In the genomic region with DNA sequence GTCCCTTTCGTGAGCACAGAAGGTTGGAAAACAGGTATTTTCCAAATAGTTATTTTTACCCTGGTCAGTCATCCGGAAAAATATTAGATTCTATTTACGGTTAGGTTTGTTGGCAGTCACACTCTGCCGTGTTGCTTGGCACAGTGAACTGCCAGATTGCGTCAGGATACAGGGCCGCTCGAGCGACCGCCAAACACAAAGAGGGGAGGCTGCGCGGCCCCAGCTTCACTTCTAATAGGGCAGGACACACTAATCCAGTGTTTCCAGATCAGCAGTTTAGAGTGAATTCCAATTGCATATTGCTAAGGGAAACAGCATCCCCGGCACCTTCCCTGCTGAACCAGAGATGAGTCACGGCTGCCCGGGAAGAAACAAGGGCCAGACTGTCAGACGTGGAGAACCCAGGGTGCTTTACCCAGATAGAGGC, we compare ENCODE assay signal across 12 cellular contexts. TPM values are rescaled to one million over a fixed set of nuclear protein-coding genes. Genes with fewer than 3 reads are reported as not detected.
DNase-seq lines count a peak whose midpoint lies in the region; ATAC-seq lines count a peak whose summit lies in the region.
"Had no signal": no experiment of that assay in that cellular context is flagged by ENCODE, and none has a peak within 500 bp of the region (broad histone marks: within the 10 kb centered on the region; RNA-seq: fewer than 3 reads in every experiment).

No MANE protein-coding gene starts in this region.

- no peak overlapping the region for H3K4me3 Mint-ChIP-seq in naive thymus-derived CD4-positive, alpha-beta T cell

- peaks cover 24% of the 10 kb centered on the region for H3K4me1 ChIP-seq in mesodermal cell (ENCODE audit: control insufficient read depth, insufficient read depth, low read length, poor library complexity, severe bottlenecking)
- H3K4me1 ChIP-seq in naive thymus-derived CD4-positive, alpha-beta T cell (ENCODE audit: control insufficient read depth in 2 of 2, insufficient read depth in 2 of 2, low read length in 2 of 2): peaks cover 3 to 6% of the 10 kb centered on the region in 2 donors

- ATAC-seq in naive thymus-derived CD4-positive, alpha-beta T cell: no peak

- CTCF ChIA-PET in naive thymus-derived CD4-positive, alpha-beta T cell (lab: Charles Lee): no interaction called here

- no peak overlapping the region for H3K27ac Mint-ChIP-seq in naive thymus-derived CD4-positive, alpha-beta T cell

- H3K27me3 ChIP-seq in naive thymus-derived CD4-positive, alpha-beta T cell (ENCODE audit: control insufficient read depth in 2 of 2, insufficient read depth in 2 of 2, low read length in 2 of 2): no peaks in the 10 kb centered on the region

- peaks cover 0 to 14% (median 0%) of the 10 kb centered on the region in 5 donors for H3K27me3 Mint-ChIP-seq in naive thymus-derived CD4-positive, alpha-beta T cell

- H3K9me3 Mint-ChIP-seq in naive thymus-derived CD4-positive, alpha-beta T cell: peaks cover 0 to 12% (median 4%) of the 10 kb centered on the region in 11 donors

- peaks cover 0 to 5% (median 0%) of the 10 kb centered on the region in 5 donors for H3K36me3 Mint-ChIP-seq in naive thymus-derived CD4-positive, alpha-beta T cell

- POLR2A ChIA-PET in naive thymus-derived CD4-positive, alpha-beta T cell (lab: Charles Lee): interaction anchor here (2.2 kb wide), 1 partner anchor 31 kb away, joined by 6 read pairs; no protein-coding TSS in a partner anchor

- no peak overlapping the region for H3K4me3 ChIP-seq in mesodermal cell (ENCODE audit: extremely low read depth, insufficient read depth, low read length, poor library complexity, severe bottlenecking)
- H3K4me3 ChIP-seq in naive thymus-derived CD4-positive, alpha-beta T cell (ENCODE audit: low read length): no peak overlapping the region
- H3K4me3 ChIP-seq: SK-N-MC had no signal

- peak overlapping the region; percentile 57 for H3K27ac ChIP-seq in mesodermal cell (ENCODE audit: low read depth, low read length, severe bottlenecking)
- H3K27ac ChIP-seq in naive thymus-derived CD4-positive, alpha-beta T cell (ENCODE audit: low read depth, low read length): no peak overlapping the region
- H3K27ac ChIP-seq: SK-N-MC had no signal

- 88 to 89% methylated on average over 13 to 14 of the region's 15 CpGs for WGBS in mesodermal cell (ENCODE audit: insufficient coverage in 2 of 2), 2 experiments

- no peaks in the 10 kb centered on the region for H3K36me3 ChIP-seq in mesodermal cell (ENCODE audit: control insufficient read depth, insufficient read depth, low read length)
- H3K36me3 ChIP-seq in naive thymus-derived CD4-positive, alpha-beta T cell (ENCODE audit: control insufficient read depth in 2 of 3, insufficient read depth in 3 of 3, low read length in 3 of 3): no peaks in the 10 kb centered on the region

- intact Hi-C loops in naive thymus-derived CD4-positive, alpha-beta T cell (cut with micrococcal nuclease): no loop called here

- peaks cover 9% of the 10 kb centered on the region for H3K9me3 ChIP-seq in mesodermal cell (ENCODE audit: control insufficient read depth, low read length)
- H3K9me3 ChIP-seq in naive thymus-derived CD4-positive, alpha-beta T cell (ENCODE audit: control insufficient read depth in 2 of 3, low read length in 3 of 3): no peaks in the 10 kb centered on the region

- H3K4me1 Mint-ChIP-seq in naive thymus-derived CD4-positive, alpha-beta T cell: peaks cover 5 to 31% (median 16%) of the 10 kb centered on the region in 7 donors

- DNase-seq in AG20443 (ENCODE audit: low spot score) (peak; percentile 92), NCI-H2029 treated with DMSO at 0.1 percent for 48 hours (lab: John Stamatoyannopoulos, UW) (peak; percentile 51), cerebellum (ENCODE audit: low spot score) (peak; percentile 93), NCI-H82 (lab: John Stamatoyannopoulos, UW) (no peak), HuH-7.5 (ENCODE audit: low spot score) (no peak), SW480 (ENCODE audit: low spot score) (no peak)
- no peak for DNase-seq in naive thymus-derived CD4-positive, alpha-beta T cell
- DNase-seq: activated T-cell treated with anti-CD3 and anti-CD28 coated beads, Interleukin-2, amount 50 U/mL, for 1 hour; erythroblast; NCI-H1092 treated with DMSO at 0.1 percent for 48 hours had no signal

RNA-seq across cellular contexts. Expression of a gene that starts 22.9 kb away (rescaled TPM):
- total RNA-seq in cerebellum: 0.09 TPM
- not detected for polyA plus RNA-seq in mesodermal cell (2013, experiment 1 of 2)
- polyA plus RNA-seq in mesodermal cell (2013, experiment 2 of 2): not detected
- 1 to 10 TPM in 2 of 5 experiments, under 1 TPM in 2, not detected in 1; 0.34 to 1.7 (median 1.1) TPM for total RNA-seq in naive thymus-derived CD4-positive, alpha-beta T cell
- polyA plus RNA-seq in naive thymus-derived CD4-positive, alpha-beta T cell: under 1 TPM; 0.11 to 0.14 TPM

Comparison
In these comparisons a context has a peak if more than half of its experiments do, and no peak if none do; other contexts are left out.
1. DNase-seq: peak in AG20443 (single experiment), NCI-H2029 treated with DMSO at 0.1 percent for 48 hours (single experiment) and cerebellum (single experiment); none in NCI-H82 (single experiment), naive thymus-derived CD4-positive, alpha-beta T cell (0 of 9), HuH-7.5 (single experiment) and SW480 (single experiment).